Comparison of ENCODE assay signal across 8 cellular contexts in the genomic region with DNA sequence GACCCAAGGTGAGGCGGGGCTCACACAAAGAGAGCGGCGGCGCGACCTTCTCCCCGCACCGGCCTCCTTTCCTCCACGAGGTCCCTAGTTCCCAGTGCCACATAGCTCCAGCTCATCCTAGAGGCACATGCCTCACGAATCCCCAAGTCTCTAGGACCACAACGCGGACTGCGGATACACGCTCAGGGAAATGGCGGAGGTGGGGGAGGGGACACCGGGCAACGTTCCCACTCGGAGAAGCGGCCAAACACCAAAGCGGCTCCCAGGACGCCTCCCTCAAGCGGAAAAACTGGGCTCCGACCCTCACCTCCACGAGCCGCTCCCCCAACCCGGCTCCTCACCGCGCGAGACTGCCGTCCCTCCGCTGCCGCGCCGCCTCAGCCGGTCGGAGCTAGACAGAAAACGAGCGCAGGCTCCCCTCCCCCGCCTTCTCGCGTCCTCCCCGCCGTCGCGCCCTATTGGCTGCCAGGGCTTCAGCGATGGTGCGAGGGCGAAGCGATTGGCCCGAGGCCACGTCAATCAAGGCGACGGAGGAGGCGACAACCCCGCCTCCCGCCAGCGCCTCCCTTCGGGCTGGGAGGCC. TPM values are rescaled to one million over a fixed set of nuclear protein-coding genes. Genes with fewer than 3 reads are reported as not detected.
A peak's percentile ranks its signal among the peaks of the same experiment; 100 is the strongest.
DNase-seq lines count a peak whose midpoint lies in the region; ATAC-seq and TF ChIP-seq lines count a peak whose summit lies in the region.

Gene HNRNPK, minus strand, starts transcription at position 404 of the 583 bp plus-strand sequence. CDS start 1,963 bp downstream, outside the sequence.

- intact Hi-C loops in breast epithelium (cut with DNase I; ENCODE audit: low total_unique reads): no loop called here

- H3K9me3 ChIP-seq in WERI-Rb-1 (ENCODE audit: severe bottlenecking) (no peaks in the 10 kb centered on the region), breast epithelium (no peaks in the 10 kb centered on the region), iPS-18c (ENCODE audit: control insufficient read depth, insufficient read depth, low read length) (no peaks in the 10 kb centered on the region), skeletal muscle tissue (ENCODE audit: control insufficient read depth in 3 of 3, low read length in 3 of 3) (no peaks in the 10 kb centered on the region)

- H3K36me3 ChIP-seq in WERI-Rb-1: peaks cover 60% of the 10 kb centered on the region
- peaks cover 6% of the 10 kb centered on the region for H3K36me3 ChIP-seq in breast epithelium
- peaks cover 22 to 24% (median 22%) of the 10 kb centered on the region in 3 donors for H3K36me3 ChIP-seq in skeletal muscle tissue (ENCODE audit: control insufficient read depth in 3 of 3, insufficient read depth in 3 of 3, low read length in 3 of 3)

- H3K9ac ChIP-seq in skeletal muscle tissue (ENCODE audit: low read depth in 1 of 3, low read length in 3 of 3): peak within 1 kb of the TSS; percentile 95 to 100 (median 100)

- POLR2A ChIA-PET in AG04449 (lab: Yijun Ruan, JAX): interaction anchor here (0.6 to 2.2 kb wide), 12 partner anchors 14 to 316 kb away, joined by 3 to 8 read pairs (median 3); no protein-coding TSS in a partner anchor

- H3K27me3 ChIP-seq in WERI-Rb-1 (ENCODE audit: insufficient read depth, low read depth, severe bottlenecking): no peaks in the 10 kb centered on the region
- no peaks in the 10 kb centered on the region for H3K27me3 ChIP-seq in breast epithelium
- no peaks in the 10 kb centered on the region for H3K27me3 ChIP-seq in skeletal muscle tissue (ENCODE audit: control insufficient read depth in 3 of 3, insufficient read depth in 3 of 3, low read length in 3 of 3)

- H3K4me3 ChIP-seq in AG04449 (ENCODE audit: low read depth, low read length): peak within 1 kb of the TSS; percentile 73
- H3K4me3 ChIP-seq in WERI-Rb-1 (ENCODE audit: low read depth, low read length): peak within 1 kb of the TSS; percentile 100
- H3K4me3 ChIP-seq in breast epithelium: peak within 1 kb of the TSS; percentile 93 to 95 (median 95)
- H3K4me3 ChIP-seq in iPS-18c (ENCODE audit: insufficient read depth, low read depth, low read length): peak within 1 kb of the TSS; percentile 99
- H3K4me3 ChIP-seq in skeletal muscle tissue (ENCODE audit: low read length in 3 of 3): peak within 1 kb of the TSS; percentile 88 to 99 (median 99)

- TF ChIP-seq CTCF in AG04449 (IDR thresholded peaks at IDR 0.05; ENCODE audit: insufficient read depth, low read length, missing control alignments): peak; percentile 12
- TF ChIP-seq CTCF in WERI-Rb-1 (IDR thresholded peaks at IDR 0.05; ENCODE audit: low read depth, low read length): no peak
- no peak for TF ChIP-seq CTCF in breast epithelium (IDR thresholded peaks at IDR 0.05)

- H3K4me1 ChIP-seq in breast epithelium (peaks cover 0 to 13% of the 10 kb centered on the region in 2 donors), skeletal muscle tissue (ENCODE audit: control insufficient read depth in 3 of 3, insufficient read depth in 3 of 3, low read length in 3 of 3) (peaks cover 14 to 29% (median 16%) of the 10 kb centered on the region in 3 donors)

- H3K27ac ChIP-seq in WERI-Rb-1 (peak within 1 kb of the TSS; percentile 99), breast epithelium (peak within 1 kb of the TSS; percentile 100), skeletal muscle tissue (ENCODE audit: low read depth, low read length) (peak within 1 kb of the TSS; percentile 100)

- TF ChIP-seq POLR2A in breast epithelium (IDR thresholded peaks at IDR 0.05): no peak

- CTCF ChIA-PET in AG04449 (lab: Yijun Ruan, JAX): interaction anchor here (0.8 to 5.6 kb wide), 7 partner anchors 15 to 281 kb away, joined by 3 to 36 read pairs (median 4); partner anchors contain the start of gene UBQLN1

- DNase-seq in AG04449 (ENCODE audit: low read depth, low spot score) (peak; percentile 88), NCI-H2196 (lab: John Stamatoyannopoulos, UW; ENCODE audit: unreplicated experiment) (peak; percentile 98), WERI-Rb-1 (peak; percentile 98), breast epithelium (ENCODE audit: low spot score in 2 of 2) (peak; percentile 97 to 100)

- ATAC-seq in GM18873 (IDR thresholded peaks at IDR 0.05; ENCODE audit: low FRiP score, unreplicated experiment) (peak; percentile 83), HG03135 (IDR thresholded peaks at IDR 0.05; ENCODE audit: unreplicated experiment) (peak; percentile 75)

RNA-seq across cellular contexts. Expression of gene HNRNPK, which starts in this region (rescaled TPM):
- total RNA-seq in breast epithelium (100 to 1,000 TPM; 462 to 657 (median 527) TPM), skeletal muscle tissue (446 TPM)

Comparison
In these comparisons a context has a peak if more than half of its experiments do, and no peak if none do; other contexts are left out.
1. Peak in every context shown above with its lines: DNase-seq, ATAC-seq, H3K4me3 ChIP-seq and H3K27ac ChIP-seq.